Comparison of ENCODE assay signal across 15 cellular contexts in genomic region chr22:50016308-50016987, GRCh38. TPM values are rescaled to one million over a fixed set of nuclear protein-coding genes. Genes with fewer than 3 reads are reported as not detected.
DNase-seq lines count a peak whose midpoint lies in the region; ATAC-seq, FAIRE-seq and TF ChIP-seq lines count a peak whose summit lies in the region.
"Had no signal": no experiment of that assay in that cellular context is flagged by ENCODE, and none has a peak within 500 bp of the region (broad histone marks: within the 10 kb centered on the region; RNA-seq: fewer than 3 reads in every experiment).

No MANE protein-coding gene starts in this region.

- peaks cover 75% of the 10 kb centered on the region for H3K27me3 ChIP-seq in skeletal muscle satellite cell (ENCODE audit: control insufficient read depth, insufficient read depth, low read length)

- H3K4me3 Mint-ChIP-seq in activated CD4-positive, alpha-beta memory T cell treated with anti-CD3 and anti-CD28 coated beads for 36 hours: peak overlapping the region; percentile 74
- no peak overlapping the region for H3K4me3 Mint-ChIP-seq in activated CD4-positive, alpha-beta memory T cell treated with anti-CD3 and anti-CD28 coated beads, Interleukin-2, amount 10 ng/mL, durations not matched to agents 7 days and 5 days
- H3K4me3 Mint-ChIP-seq in osteocyte (ENCODE audit: unreplicated experiment): no peak overlapping the region

- FAIRE-seq in H54 (lab: Jason Lieb, UNC): no peak

- no peak overlapping the region for H3K9ac ChIP-seq in skeletal muscle satellite cell (ENCODE audit: low read depth, low read length)

- H3K4me2 ChIP-seq in skeletal muscle satellite cell (ENCODE audit: low read length): peak overlapping the region; percentile 47

- no peak overlapping the region for H3K27ac ChIP-seq in coronary artery
- H3K27ac ChIP-seq: SJCRH30 had no signal

- no peaks in the 10 kb centered on the region for H3K27me3 Mint-ChIP-seq in activated CD4-positive, alpha-beta memory T cell treated with anti-CD3 and anti-CD28 coated beads for 36 hours
- peaks cover 12% of the 10 kb centered on the region for H3K27me3 Mint-ChIP-seq in activated CD4-positive, alpha-beta memory T cell treated with anti-CD3 and anti-CD28 coated beads, Interleukin-2, amount 10 ng/mL, durations not matched to agents 7 days and 5 days
- peaks cover 10% of the 10 kb centered on the region for H3K27me3 Mint-ChIP-seq in osteocyte (ENCODE audit: unreplicated experiment)

- H3K4me3 ChIP-seq in coronary artery (no peak overlapping the region), skeletal muscle satellite cell (ENCODE audit: low read length) (no peak overlapping the region)
- H3K4me3 ChIP-seq: SJCRH30 had no signal

- peaks cover 3% of the 10 kb centered on the region for H3K9me3 Mint-ChIP-seq in activated CD4-positive, alpha-beta memory T cell treated with anti-CD3 and anti-CD28 coated beads for 36 hours
- H3K9me3 Mint-ChIP-seq in activated CD4-positive, alpha-beta memory T cell treated with anti-CD3 and anti-CD28 coated beads, Interleukin-2, amount 10 ng/mL, durations not matched to agents 7 days and 5 days: no peaks in the 10 kb centered on the region
- H3K9me3 Mint-ChIP-seq in osteocyte (ENCODE audit: unreplicated experiment): no peaks in the 10 kb centered on the region

- ATAC-seq in GM21786 (IDR thresholded peaks at IDR 0.05; ENCODE audit: unreplicated experiment) (peak; percentile 24), GM21619 (IDR thresholded peaks at IDR 0.05; ENCODE audit: unreplicated experiment) (no peak)

- no peaks in the 10 kb centered on the region for H3K9me3 ChIP-seq in skeletal muscle satellite cell (replicated peaks; ENCODE audit: low read length)
- H3K9me3 ChIP-seq: SJCRH30 had no signal

- peaks cover 9% of the 10 kb centered on the region for H3K4me1 Mint-ChIP-seq in activated CD4-positive, alpha-beta memory T cell treated with anti-CD3 and anti-CD28 coated beads for 36 hours (ENCODE audit: low read depth)
- H3K4me1 Mint-ChIP-seq in activated CD4-positive, alpha-beta memory T cell treated with anti-CD3 and anti-CD28 coated beads, Interleukin-2, amount 10 ng/mL, durations not matched to agents 7 days and 5 days: peaks cover 46% of the 10 kb centered on the region
- H3K4me1 Mint-ChIP-seq in osteocyte (ENCODE audit: unreplicated experiment): peaks cover 18% of the 10 kb centered on the region

- peaks cover 17% of the 10 kb centered on the region for H3K4me1 ChIP-seq in skeletal muscle satellite cell (ENCODE audit: control insufficient read depth, insufficient read depth, low read length)
- H3K4me1 ChIP-seq: SJCRH30 had no signal

- intact Hi-C loops in activated CD4-positive, alpha-beta memory T cell treated with anti-CD3 and anti-CD28 coated beads for 36 hours (cut with micrococcal nuclease): loop anchor here (5.0 kb wide), 1 partner anchor 179 kb away; no protein-coding TSS in a partner anchor

- H3K27ac Mint-ChIP-seq in activated CD4-positive, alpha-beta memory T cell treated with anti-CD3 and anti-CD28 coated beads for 36 hours: no peak overlapping the region
- no peak overlapping the region for H3K27ac Mint-ChIP-seq in activated CD4-positive, alpha-beta memory T cell treated with anti-CD3 and anti-CD28 coated beads, Interleukin-2, amount 10 ng/mL, durations not matched to agents 7 days and 5 days
- no peak overlapping the region for H3K27ac Mint-ChIP-seq in osteocyte (ENCODE audit: unreplicated experiment)

- TF ChIP-seq POLR2A in H54 (IDR thresholded peaks at IDR 0.05; ENCODE audit: low read depth, low read length): no peak

- CTCF ChIA-PET in activated CD4-positive, alpha-beta memory T cell treated with anti-CD3 and anti-CD28 coated beads for 36 hours (lab: Charles Lee): interaction anchor here (0.8 to 4.5 kb wide), 5 partner anchors 14 to 605 kb away, joined by 3 to 36 read pairs (median 3); no protein-coding TSS in a partner anchor
- CTCF ChIA-PET in activated CD4-positive, alpha-beta memory T cell treated with anti-CD3 and anti-CD28 coated beads, Interleukin-2, amount 10 ng/mL, durations not matched to agents 7 days and 5 days (lab: Charles Lee): no interaction called here

- no peak for TF ChIP-seq CTCF in coronary artery (IDR thresholded peaks at IDR 0.05)
- no peak for TF ChIP-seq CTCF in osteocyte (IDR thresholded peaks at IDR 0.05)

- H3K36me3 ChIP-seq in skeletal muscle satellite cell (ENCODE audit: insufficient read depth, low read length): no peaks in the 10 kb centered on the region
- H3K36me3 ChIP-seq: SJCRH30 had no signal

- DNase-seq in activated CD4-positive, alpha-beta memory T cell treated with anti-CD3 and anti-CD28 coated beads for 36 hours: no peak
- no peak for DNase-seq in activated CD4-positive, alpha-beta memory T cell treated with anti-CD3 and anti-CD28 coated beads, Interleukin-2, amount 10 ng/mL, durations not matched to agents 7 days and 5 days
- DNase-seq in coronary artery (ENCODE audit: low spot score) (peak; percentile 68), H54 (ENCODE audit: insufficient read length, low spot score) (no peak), osteocyte (ENCODE audit: extremely low spot score, unreplicated experiment) (no peak)
- DNase-seq: mesendoderm; NCI-H1048; NCI-H2171; NK-92 treated with Interleukin-12 subunit alpha and Interleukin-12 subunit beta, amount 100 ng/mL, for 24 hours; substantia nigra had no signal

- peaks cover 8% of the 10 kb centered on the region for H3K36me3 Mint-ChIP-seq in activated CD4-positive, alpha-beta memory T cell treated with anti-CD3 and anti-CD28 coated beads for 36 hours
- no peaks in the 10 kb centered on the region for H3K36me3 Mint-ChIP-seq in activated CD4-positive, alpha-beta memory T cell treated with anti-CD3 and anti-CD28 coated beads, Interleukin-2, amount 10 ng/mL, durations not matched to agents 7 days and 5 days (ENCODE audit: low read depth)
- H3K36me3 Mint-ChIP-seq in osteocyte (ENCODE audit: unreplicated experiment): no peaks in the 10 kb centered on the region

- POLR2A ChIA-PET in activated CD4-positive, alpha-beta memory T cell treated with anti-CD3 and anti-CD28 coated beads for 36 hours (lab: Charles Lee): interaction anchor here (0.9 to 2.3 kb wide), 7 partner anchors 11 to 99 kb away, joined by 4 to 11 read pairs (median 5); partner anchors contain the start of gene PIM3
- POLR2A ChIA-PET in activated CD4-positive, alpha-beta memory T cell treated with anti-CD3 and anti-CD28 coated beads, Interleukin-2, amount 10 ng/mL, durations not matched to agents 7 days and 5 days (lab: Charles Lee): no interaction called here

RNA-seq across cellular contexts. Expression of gene IL17REL, which starts 3.9 kb away (rescaled TPM):
- 1 to 10 TPM in 1 of 2 experiments, under 1 TPM in 1; 0.73 to 1.1 TPM for total RNA-seq in activated CD4-positive, alpha-beta memory T cell treated with anti-CD3 and anti-CD28 coated beads for 36 hours
- not detected for total RNA-seq in activated CD4-positive, alpha-beta memory T cell treated with anti-CD3 and anti-CD28 coated beads, Interleukin-2, amount 10 ng/mL, durations not matched to agents 7 days and 5 days
- total RNA-seq in skeletal muscle satellite cell (2012; rRNA removed): not detected in 2 replicates
- not detected in 2 replicates for total RNA-seq in osteocyte
- total RNA-seq: fibroblast of villous mesenchyme, SJCRH30 had no signal

RNA-seq across cellular contexts. Expression of gene TTLL8, which starts 41.6 kb away (rescaled TPM):
- not detected for total RNA-seq in activated CD4-positive, alpha-beta memory T cell treated with anti-CD3 and anti-CD28 coated beads for 36 hours
- total RNA-seq in activated CD4-positive, alpha-beta memory T cell treated with anti-CD3 and anti-CD28 coated beads, Interleukin-2, amount 10 ng/mL, durations not matched to agents 7 days and 5 days: not detected
- not detected in 2 replicates for total RNA-seq in skeletal muscle satellite cell (2012; rRNA removed)
- total RNA-seq in osteocyte: not detected in 2 replicates
- total RNA-seq: fibroblast of villous mesenchyme, SJCRH30 had no signal

RNA-seq across cellular contexts. Expression of gene PIM3, which starts 55.9 kb away (rescaled TPM):
- total RNA-seq in activated CD4-positive, alpha-beta memory T cell treated with anti-CD3 and anti-CD28 coated beads for 36 hours: 100 to 1,000 TPM; 222 to 231 TPM
- total RNA-seq in activated CD4-positive, alpha-beta memory T cell treated with anti-CD3 and anti-CD28 coated beads, Interleukin-2, amount 10 ng/mL, durations not matched to agents 7 days and 5 days: 10 to 100 TPM; 60.1 to 62.3 TPM
- total RNA-seq in skeletal muscle satellite cell (2012; rRNA removed): 18.3 and 25.6 TPM in 2 replicates
- total RNA-seq in osteocyte: 18.6 TPM in 2 replicates
